Comparison of ENCODE assay signal across 15 cellular contexts in the genomic region with DNA sequence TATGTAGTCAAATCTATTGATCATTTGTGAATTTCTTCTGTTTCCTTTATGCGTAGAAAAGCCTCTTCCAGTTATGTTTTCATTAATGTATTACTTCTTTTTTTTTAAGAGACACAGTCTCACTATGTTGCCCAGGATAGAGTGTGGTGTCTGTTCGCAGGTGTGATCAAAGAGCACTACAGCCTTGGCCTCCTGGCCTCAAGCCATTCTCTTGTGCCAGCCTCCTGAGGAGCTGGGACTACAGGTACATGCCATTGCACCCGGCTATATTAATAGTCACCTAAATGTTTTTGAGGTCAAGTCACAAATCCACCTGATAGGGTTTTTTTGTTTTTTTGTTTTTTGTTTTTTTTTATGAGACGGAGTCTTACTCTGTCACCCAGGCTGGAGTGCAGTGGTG. TPM values are rescaled to one million over a fixed set of nuclear protein-coding genes. Genes with fewer than 3 reads are reported as not detected.
DNase-seq lines count a peak whose midpoint lies in the region; ATAC-seq and TF ChIP-seq lines count a peak whose summit lies in the region.
"Had no signal": no experiment of that assay in that cellular context is flagged by ENCODE, and none has a peak within 500 bp of the region (broad histone marks: within the 10 kb centered on the region; RNA-seq: fewer than 3 reads in every experiment).

No MANE protein-coding gene starts in this region.

- no peaks in the 10 kb centered on the region for H3K36me3 ChIP-seq in body of pancreas (replicated peaks in 1 of 2; ENCODE audit: insufficient read depth in 1 of 2, low read depth in 2 of 2)
- H3K36me3 ChIP-seq in left lung: peaks cover 0 to 3% of the 10 kb centered on the region in 2 donors
- no peaks in the 10 kb centered on the region for H3K36me3 ChIP-seq in trophoblast cell (ENCODE audit: control insufficient read depth in 1 of 2, insufficient read depth in 2 of 2, low read length in 2 of 2)

- no peak overlapping the region for H4K12ac ChIP-seq in trophoblast cell (ENCODE audit: low read depth, low read length)

- no peak for TF ChIP-seq CTCF in body of pancreas (IDR thresholded peaks at IDR 0.05)
- no peak for TF ChIP-seq CTCF in left lung (IDR thresholded peaks at IDR 0.05)

- no peak for ATAC-seq in body of pancreas
- peak; percentile 44 for ATAC-seq in left lung
- no peak for ATAC-seq in HG03175 (IDR thresholded peaks at IDR 0.05; ENCODE audit: unreplicated experiment)
- no peak for ATAC-seq in HG02678 (IDR thresholded peaks at IDR 0.05; ENCODE audit: unreplicated experiment)
- ATAC-seq: HCT116, HepG2 had no signal

- no peak overlapping the region for H3K4me2 ChIP-seq in trophoblast cell (ENCODE audit: low read length)

- no peak overlapping the region for H2AFZ ChIP-seq in trophoblast cell (ENCODE audit: insufficient read depth, low read length, poor library complexity)

- no peak overlapping the region for H2AK5ac ChIP-seq in trophoblast cell (ENCODE audit: low read length)

- 28 to 35% methylated on average over 4 of the region's 4 CpGs for WGBS in body of pancreas, 2 donors
- no CpG with 5 or more reads among the region's 4 CpGs for WGBS in trophoblast cell (ENCODE audit: extremely low coverage, insufficient coverage, insufficient read length)

- H3K14ac ChIP-seq in trophoblast cell (ENCODE audit: low read length): no peak overlapping the region

- H3K79me2 ChIP-seq in trophoblast cell (ENCODE audit: control insufficient read depth, insufficient read depth, low read length, poor library complexity): no peaks in the 10 kb centered on the region

- no peaks in the 10 kb centered on the region for H3K79me1 ChIP-seq in trophoblast cell (ENCODE audit: low read length)

- DNase-seq in body of pancreas: peak; percentile 49 to 76 (median 62)
- no peak for DNase-seq in left lung
- DNase-seq in trophoblast cell: no peak
- DNase-seq in GM19238 (ENCODE audit: insufficient read length, low spot score): no peak
- DNase-seq: ACHN; CD4-positive, alpha-beta memory T cell; DMS79 treated with DMSO at 0.1 percent for 48 hours; GF-D8; GOT3; H7; HFFc6 had no signal

- no peak overlapping the region for H2BK120ac ChIP-seq in trophoblast cell (ENCODE audit: insufficient read depth, low read length, poor library complexity)

- no peak overlapping the region for H3K9ac ChIP-seq in trophoblast cell (ENCODE audit: low read length)

- peak overlapping the region; percentile 27 for H3K4ac ChIP-seq in trophoblast cell (ENCODE audit: low read depth, low read length)

- no peak overlapping the region for H3K4me3 ChIP-seq in body of pancreas
- no peak overlapping the region for H3K4me3 ChIP-seq in left lung
- no peak overlapping the region for H3K4me3 ChIP-seq in trophoblast cell (ENCODE audit: low read depth, low read length)

- intact Hi-C loops in body of pancreas (cut with DNase I) (no loop called here), left lung (cut with DNase I) (no loop called here)

- H3K27ac ChIP-seq in body of pancreas (peak overlapping the region in 1 of 4 donors; percentile 24), left lung (no peak overlapping the region), trophoblast cell (ENCODE audit: low read depth, low read length) (no peak overlapping the region)

- no peak overlapping the region for H4K8ac ChIP-seq in trophoblast cell (ENCODE audit: low read depth, low read length)

- no peak overlapping the region for H2BK5ac ChIP-seq in trophoblast cell (ENCODE audit: low read depth, low read length, poor library complexity)

- H3K27me3 ChIP-seq in body of pancreas (no peaks in the 10 kb centered on the region), left lung (no peaks in the 10 kb centered on the region), trophoblast cell (ENCODE audit: insufficient read depth, low read length) (no peaks in the 10 kb centered on the region)

- H4K91ac ChIP-seq in trophoblast cell (ENCODE audit: low read depth, low read length): no peak overlapping the region

- H3K9me3 ChIP-seq in body of pancreas: no peaks in the 10 kb centered on the region
- H3K9me3 ChIP-seq in left lung: peaks cover 0 to 9% of the 10 kb centered on the region in 2 donors
- H3K9me3 ChIP-seq in trophoblast cell (ENCODE audit: insufficient read depth, low read depth, low read length): no peaks in the 10 kb centered on the region

- no peak overlapping the region for H2BK12ac ChIP-seq in trophoblast cell (ENCODE audit: low read length)

- H3K4me1 ChIP-seq in body of pancreas (peaks cover 48% of the 10 kb centered on the region), left lung (no peaks in the 10 kb centered on the region), trophoblast cell (ENCODE audit: control insufficient read depth in 1 of 2, insufficient read depth in 2 of 2, low read length in 2 of 2) (peaks cover 3 to 5% of the 10 kb centered on the region in 2 experiments)

- H3K23ac ChIP-seq in trophoblast cell (ENCODE audit: low read length): no peak overlapping the region

- H3K18ac ChIP-seq in trophoblast cell (ENCODE audit: low read length): no peak overlapping the region

- no peak for TF ChIP-seq POLR2A in body of pancreas (IDR thresholded peaks at IDR 0.05)

RNA-seq across cellular contexts. Expression of a gene that starts 17.6 kb away (rescaled TPM):
- total RNA-seq in body of pancreas (10 to 100 TPM; 11.2 to 20.1 TPM), left lung (10 to 100 TPM; 19.6 to 20.6 TPM)
- 11.0 and 11.3 TPM in 2 replicates for polyA plus RNA-seq in trophoblast cell (2013)

Comparison
In these comparisons a context has a peak if more than half of its experiments do, and no peak if none do; other contexts are left out.
1. DNase-seq: peak in body of pancreas (4 of 4); none in left lung (0 of 2), trophoblast cell (0 of 2) and GM19238 (single experiment).